20 cellular contexts compared by ENCODE assay signal in genomic region chr13:70523622-70524021, GRCh38.
A peak's percentile ranks its signal among the peaks of the same experiment; 100 is the strongest.
DNase-seq lines count a peak whose midpoint lies in the region; ATAC-seq and TF ChIP-seq lines count a peak whose summit lies in the region.
"Had no signal": no experiment of that assay in that cellular context is flagged by ENCODE, and none has a peak within 500 bp of the region (broad histone marks: within the 10 kb centered on the region; RNA-seq: fewer than 3 reads in every experiment).

No MANE protein-coding gene starts in this region.

- H3K27ac ChIP-seq in upper lobe of right lung: no peak overlapping the region
- H3K27ac ChIP-seq: GM23248, tibial artery had no signal

- no peaks in the 10 kb centered on the region for H3K4me1 ChIP-seq in upper lobe of right lung
- H3K4me1 ChIP-seq: tibial artery had no signal

- H3K9me3 ChIP-seq in upper lobe of right lung: no peaks in the 10 kb centered on the region
- H3K9me3 ChIP-seq: tibial artery had no signal

- no peaks in the 10 kb centered on the region for H3K36me3 ChIP-seq in upper lobe of right lung
- H3K36me3 ChIP-seq: tibial artery had no signal

- intact Hi-C loops in upper lobe of right lung (cut with DNase I): no loop called here

- ATAC-seq in upper lobe of right lung (no peak), HG02884 (IDR thresholded peaks at IDR 0.05; ENCODE audit: unreplicated experiment) (no peak)

- no peaks in the 10 kb centered on the region for H3K27me3 ChIP-seq in upper lobe of right lung
- H3K27me3 ChIP-seq: tibial artery had no signal

- no peak for TF ChIP-seq CTCF in choroid plexus epithelial cell (conservative IDR thresholded peaks at IDR 0.05; ENCODE audit: low read depth, low read length)
- no peak for TF ChIP-seq CTCF in upper lobe of right lung (IDR thresholded peaks at IDR 0.05)

- no peak overlapping the region for H3K4me3 ChIP-seq in choroid plexus epithelial cell (ENCODE audit: low read depth, low read length)
- H3K4me3 ChIP-seq in upper lobe of right lung: no peak overlapping the region
- H3K4me3 ChIP-seq: GM23248, tibial artery had no signal

- DNase-seq in AG08395 (ENCODE audit: low spot score) (peak; percentile 1), NCI-H146 (lab: John Stamatoyannopoulos, UW) (peak; percentile 65), NCI-H82 treated with DMSO at 0.1 percent for 48 hours (lab: John Stamatoyannopoulos, UW; ENCODE audit: unreplicated experiment) (peak; percentile 15), choroid plexus epithelial cell (ENCODE audit: low read depth) (peak; percentile 15), NCI-H2196 (lab: John Stamatoyannopoulos, UW; ENCODE audit: unreplicated experiment) (no peak), upper lobe of right lung (no peak), NOMO-1 treated with DMSO at 0.1 percent for 48 hours (lab: John Stamatoyannopoulos, UW; ENCODE audit: unreplicated experiment) (no peak)
- DNase-seq: activated CD4-positive, alpha-beta T cell treated with anti-CD3 and anti-CD28 coated beads for 48 hours; DMS153; foreskin fibroblast; GF-D8; GM23248; hippocampal formation; KBM-7; MV-4-11; small intestine; stimulated activated CD4-positive, alpha-beta T cell treated with anti-CD3 and anti-CD28 coated beads, Interleukin-4, amount 100 ng/mL, for 1 hour; T-helper 1 cell; tibial artery had no signal

Comparison
In these comparisons a context has a peak if more than half of its experiments do, and no peak if none do; other contexts are left out.
1. DNase-seq: peak in AG08395 (single experiment), NCI-H146 (single experiment), NCI-H82 treated with DMSO at 0.1 percent for 48 hours (single experiment) and choroid plexus epithelial cell (single experiment); none in NCI-H2196 (single experiment), upper lobe of right lung (single experiment) and NOMO-1 treated with DMSO at 0.1 percent for 48 hours (single experiment).